ENCODE assay signal across 14 cellular contexts in genomic region chr6:37669306-37669705, GRCh38. TPM values are rescaled to one million over a fixed set of nuclear protein-coding genes. Genes with fewer than 3 reads are reported as not detected.
A peak's percentile ranks its signal among the peaks of the same experiment; 100 is the strongest.
DNase-seq lines count a peak whose midpoint lies in the region; ATAC-seq and TF ChIP-seq lines count a peak whose summit lies in the region.
"Had no signal": no experiment of that assay in that cellular context is flagged by ENCODE, and none has a peak within 500 bp of the region (broad histone marks: within the 10 kb centered on the region; RNA-seq: fewer than 3 reads in every experiment).

No MANE protein-coding gene starts in this region.

- no peak for ATAC-seq in activated CD8-positive, alpha-beta T cell treated with anti-CD3 and anti-CD28 coated beads for 36 hours
- no peak for ATAC-seq in GM21723 (IDR thresholded peaks at IDR 0.05; ENCODE audit: unreplicated experiment)
- ATAC-seq: CD8-positive, alpha-beta T cell; K562 had no signal

- peaks cover 8% of the 10 kb centered on the region for H3K9me3 Mint-ChIP-seq in glutamatergic neuron (ENCODE audit: unreplicated experiment)
- H3K9me3 Mint-ChIP-seq in activated CD8-positive, alpha-beta T cell treated with anti-CD3 and anti-CD28 coated beads for 36 hours = no peaks in the 10 kb centered on the region
- H3K9me3 Mint-ChIP-seq: CD14-positive monocyte; CD8-positive, alpha-beta T cell had no signal

- H3K27ac ChIP-seq in breast epithelium = no peak overlapping the region

- no peaks in the 10 kb centered on the region for H3K4me1 ChIP-seq in breast epithelium

- CTCF ChIA-PET in activated CD8-positive, alpha-beta T cell treated with anti-CD3 and anti-CD28 coated beads for 36 hours (lab: Charles Lee) = no interaction called here

- no peaks in the 10 kb centered on the region for H3K9me3 ChIP-seq in breast epithelium

- no peaks in the 10 kb centered on the region for H3K36me3 ChIP-seq in breast epithelium

- H3K4me3 Mint-ChIP-seq in glutamatergic neuron (ENCODE audit: unreplicated experiment) = no peak overlapping the region
- no peak overlapping the region for H3K4me3 Mint-ChIP-seq in activated CD8-positive, alpha-beta T cell treated with anti-CD3 and anti-CD28 coated beads for 36 hours
- H3K4me3 Mint-ChIP-seq: CD14-positive monocyte; CD8-positive, alpha-beta T cell had no signal

- H3K4me1 Mint-ChIP-seq in glutamatergic neuron (ENCODE audit: low read depth, unreplicated experiment) = peaks cover 61% of the 10 kb centered on the region
- H3K4me1 Mint-ChIP-seq in activated CD8-positive, alpha-beta T cell treated with anti-CD3 and anti-CD28 coated beads for 36 hours (ENCODE audit: low read depth) = no peaks in the 10 kb centered on the region
- H3K4me1 Mint-ChIP-seq: CD14-positive monocyte had no signal

- DNase-seq in ELR (ENCODE audit: low read depth) (peak; percentile 36), M059J (ENCODE audit: low read depth) (peak; percentile 72), glutamatergic neuron (no peak), breast epithelium (ENCODE audit: low spot score in 2 of 2) (no peak), HPDE6-E6E7 (ENCODE audit: extremely low spot score) (no peak)
- no peak for DNase-seq in activated CD8-positive, alpha-beta T cell treated with anti-CD3 and anti-CD28 coated beads for 36 hours
- DNase-seq: CD8-positive, alpha-beta T cell; COR-L47; DMS153; DMS79 treated with DMSO at 0.1 percent for 48 hours; GF-D8 had no signal

- POLR2A ChIA-PET in activated CD8-positive, alpha-beta T cell treated with anti-CD3 and anti-CD28 coated beads for 36 hours (lab: Charles Lee) = no interaction called here

- TF ChIP-seq POLR2A in breast epithelium (IDR thresholded peaks at IDR 0.05) = no peak

- intact Hi-C loops in breast epithelium (cut with DNase I; ENCODE audit: low total_unique reads) = no loop called here
- intact Hi-C loops in activated CD8-positive, alpha-beta T cell treated with anti-CD3 and anti-CD28 coated beads for 36 hours (cut with micrococcal nuclease) = no loop called here

- peaks cover 9% of the 10 kb centered on the region for H3K27me3 Mint-ChIP-seq in glutamatergic neuron (ENCODE audit: unreplicated experiment)
- no peaks in the 10 kb centered on the region for H3K27me3 Mint-ChIP-seq in activated CD8-positive, alpha-beta T cell treated with anti-CD3 and anti-CD28 coated beads for 36 hours

- peak overlapping the region; percentile 31 for H3K27ac Mint-ChIP-seq in glutamatergic neuron (ENCODE audit: unreplicated experiment)
- no peak overlapping the region for H3K27ac Mint-ChIP-seq in activated CD8-positive, alpha-beta T cell treated with anti-CD3 and anti-CD28 coated beads for 36 hours
- H3K27ac Mint-ChIP-seq: CD8-positive, alpha-beta T cell had no signal

- TF ChIP-seq CTCF in glutamatergic neuron (IDR thresholded peaks at IDR 0.05; ENCODE audit: partially characterized antibody, unreplicated experiment) (no peak), breast epithelium (IDR thresholded peaks at IDR 0.05) (no peak)
- no peak for TF ChIP-seq CTCF in activated CD8-positive, alpha-beta T cell treated with anti-CD3 and anti-CD28 coated beads for 36 hours (IDR thresholded peaks at IDR 0.05)

- no peak overlapping the region for H3K4me3 ChIP-seq in breast epithelium
- H3K4me3 ChIP-seq: K562 had no signal

- H3K27me3 ChIP-seq in breast epithelium = no peaks in the 10 kb centered on the region

- no peaks in the 10 kb centered on the region for H3K36me3 Mint-ChIP-seq in glutamatergic neuron (ENCODE audit: unreplicated experiment)
- H3K36me3 Mint-ChIP-seq in activated CD8-positive, alpha-beta T cell treated with anti-CD3 and anti-CD28 coated beads for 36 hours (ENCODE audit: low read depth) = no peaks in the 10 kb centered on the region
- H3K36me3 Mint-ChIP-seq: CD14-positive monocyte; CD8-positive, alpha-beta T cell had no signal

RNA-seq across cellular contexts. Expression of gene MDGA1, which starts 28.4 kb away (rescaled TPM):
- total RNA-seq in M059J (2014; rRNA removed; shearing (Covaris generic)) = 11.8 and 20.8 TPM in 2 replicates
- 908 TPM for total RNA-seq in glutamatergic neuron (ENCODE audit: unreplicated experiment)
- total RNA-seq in breast epithelium = 1 to 10 TPM; 1.6 to 4.3 (median 4.3) TPM
- 1 to 10 TPM; 1.0 to 2.1 TPM for total RNA-seq in activated CD8-positive, alpha-beta T cell treated with anti-CD3 and anti-CD28 coated beads for 36 hours

Comparison
In these comparisons a context has a peak if more than half of its experiments do, and no peak if none do; other contexts are left out.
1. DNase-seq: peak in ELR (single experiment) and M059J (single experiment); none in glutamatergic neuron (single experiment), breast epithelium (0 of 2), activated CD8-positive, alpha-beta T cell treated with anti-CD3 and anti-CD28 coated beads for 36 hours (single experiment) and HPDE6-E6E7 (single experiment).
2. RNA of gene MDGA1, which starts 28.4 kb away (total RNA-seq): 908 TPM in glutamatergic neuron (single experiment); 11.8 to 20.8 TPM in M059J, 1.6 to 4.3 TPM in breast epithelium and 1.0 to 2.1 TPM in activated CD8-positive, alpha-beta T cell treated with anti-CD3 and anti-CD28 coated beads for 36 hours; every median in the first group is over 10 times any median in the second.